ENCODE assay signal across 22 cellular contexts in genomic region chr19:22528956-22529355, GRCh38.
A peak's percentile ranks its signal among the peaks of the same experiment; 100 is the strongest.
DNase-seq lines count a peak whose midpoint lies in the region; ATAC-seq, FAIRE-seq and TF ChIP-seq lines count a peak whose summit lies in the region.
"Had no signal": no experiment of that assay in that cellular context is flagged by ENCODE, and none has a peak within 500 bp of the region (broad histone marks: within the 10 kb centered on the region; RNA-seq: fewer than 3 reads in every experiment).

No MANE protein-coding gene starts in this region.

- no peak for ATAC-seq in Right ventricle myocardium inferior
- ATAC-seq in pancreas, result peak in 2 of 4 donors; percentile 5 to 7
- ATAC-seq in activated CD8-positive, alpha-beta T cell treated with anti-CD3 and anti-CD28 coated beads for 36 hours, result no peak
- ATAC-seq: GM23338, HCT116 had no signal

- TF ChIP-seq POLR2A in esophagus muscularis mucosa (IDR thresholded peaks at IDR 0.05; ENCODE audit: low read depth), result no peak

- TF ChIP-seq CTCF in left ventricle myocardium inferior (IDR thresholded peaks at IDR 0.05; ENCODE audit: borderline replicate concordance), result no peak
- TF ChIP-seq CTCF in esophagus muscularis mucosa (IDR thresholded peaks at IDR 0.05), result no peak
- TF ChIP-seq CTCF in pancreas (IDR thresholded peaks at IDR 0.05), result no peak
- TF ChIP-seq CTCF in activated CD8-positive, alpha-beta T cell treated with anti-CD3 and anti-CD28 coated beads for 36 hours (IDR thresholded peaks at IDR 0.05), result no peak

- H3K27ac ChIP-seq in left ventricle myocardium inferior (replicated peaks) (peak overlapping the region; percentile 50), esophagus muscularis mucosa (replicated peaks in 1 of 4) (peak overlapping the region in 1 of 4 donors; percentile 13), pancreas (peak overlapping the region; percentile 17 to 90 (median 85))
- H3K27ac ChIP-seq: 22Rv1; BLaER1 treated with 17β-estradiol and CSF1 and Interleukin-3, amounts not matched to agents 10 nM and 100 nM had no signal

- no peaks in the 10 kb centered on the region for H3K4me1 ChIP-seq in left ventricle myocardium inferior
- peaks cover 0 to 21% (median 8%) of the 10 kb centered on the region in 4 donors for H3K4me1 ChIP-seq in esophagus muscularis mucosa
- peaks cover 0 to 6% (median 0%) of the 10 kb centered on the region in 3 donors for H3K4me1 ChIP-seq in pancreas
- H3K4me1 ChIP-seq: BLaER1 treated with 17β-estradiol and CSF1 and Interleukin-3, amounts not matched to agents 10 nM and 100 nM had no signal

- intact Hi-C loops in left ventricle myocardium inferior (cut with micrococcal nuclease) (no loop called here), Right ventricle myocardium inferior (cut with DNase I) (no loop called here), esophagus muscularis mucosa (cut with DNase I) (no loop called here), pancreas (cut with DNase I) (no loop called here)
- intact Hi-C loops in activated CD8-positive, alpha-beta T cell treated with anti-CD3 and anti-CD28 coated beads for 36 hours (cut with micrococcal nuclease), result no loop called here

- DNase-seq in left ventricle myocardium inferior (no peak), Right ventricle myocardium inferior (ENCODE audit: missing footprints) (no peak), esophagus muscularis mucosa (ENCODE audit: extremely low spot score) (peak; percentile 74), pancreas (peak in 2 of 6 donors; percentile 17 to 37), SK-N-DZ (ENCODE audit: low spot score) (no peak), ureter (ENCODE audit: low spot score) (no peak)
- no peak for DNase-seq in activated CD8-positive, alpha-beta T cell treated with anti-CD3 and anti-CD28 coated beads for 36 hours
- DNase-seq: CD4-positive, alpha-beta T cell; CD8-positive, alpha-beta memory T cell; DMS53; DMS79 treated with DMSO at 0.1 percent for 48 hours; GF-D8; H9 had no signal

- H3K4me3 ChIP-seq in left ventricle myocardium inferior (peak overlapping the region; percentile 58), esophagus muscularis mucosa (no peak overlapping the region), pancreas (peak overlapping the region in 2 of 4 donors; percentile 48 to 62)
- H3K4me3 ChIP-seq: BLaER1 treated with 17β-estradiol and CSF1 and Interleukin-3, amounts not matched to agents 10 nM and 100 nM; GM23338 had no signal

- H3K9me3 ChIP-seq in left ventricle myocardium inferior (replicated peaks), result no peaks in the 10 kb centered on the region
- peaks cover 0 to 4% (median 0%) of the 10 kb centered on the region in 4 donors for H3K9me3 ChIP-seq in esophagus muscularis mucosa
- H3K9me3 ChIP-seq in pancreas, result no peaks in the 10 kb centered on the region

- TF ChIP-seq EP300 in esophagus muscularis mucosa (IDR thresholded peaks at IDR 0.05), result no peak

- no peak overlapping the region for H3K4me3 Mint-ChIP-seq in activated CD8-positive, alpha-beta T cell treated with anti-CD3 and anti-CD28 coated beads for 36 hours
- H3K4me3 Mint-ChIP-seq: B cell; CD4-positive, alpha-beta T cell; CD8-positive, alpha-beta memory T cell; GM23338; H9 had no signal

- peaks cover 6% of the 10 kb centered on the region for H3K27me3 Mint-ChIP-seq in activated CD8-positive, alpha-beta T cell treated with anti-CD3 and anti-CD28 coated beads for 36 hours
- H3K27me3 Mint-ChIP-seq: B cell; CD4-positive, alpha-beta T cell had no signal

- peaks cover 58% of the 10 kb centered on the region for H3K27me3 ChIP-seq in left ventricle myocardium inferior (ENCODE audit: low read depth)
- H3K27me3 ChIP-seq in esophagus muscularis mucosa, result peaks cover 0 to 18% (median 0%) of the 10 kb centered on the region in 4 donors
- H3K27me3 ChIP-seq in pancreas, result no peaks in the 10 kb centered on the region
- H3K27me3 ChIP-seq: BLaER1 treated with 17β-estradiol and CSF1 and Interleukin-3, amounts not matched to agents 10 nM and 100 nM had no signal

- FAIRE-seq in pancreas (lab: Jason Lieb, UNC), result no peak
- FAIRE-seq: A204.1, GM12891, GM18507 had no signal

- POLR2A ChIA-PET in activated CD8-positive, alpha-beta T cell treated with anti-CD3 and anti-CD28 coated beads for 36 hours (lab: Charles Lee), result no interaction called here

- CTCF ChIA-PET in activated CD8-positive, alpha-beta T cell treated with anti-CD3 and anti-CD28 coated beads for 36 hours (lab: Charles Lee), result no interaction called here

- H3K36me3 ChIP-seq in left ventricle myocardium inferior, result no peaks in the 10 kb centered on the region
- H3K36me3 ChIP-seq in esophagus muscularis mucosa, result no peaks in the 10 kb centered on the region
- H3K36me3 ChIP-seq in pancreas, result no peaks in the 10 kb centered on the region
- H3K36me3 ChIP-seq: BLaER1 treated with 17β-estradiol and CSF1 and Interleukin-3, amounts not matched to agents 10 nM and 100 nM had no signal

- peaks cover 20% of the 10 kb centered on the region for H3K9me3 Mint-ChIP-seq in activated CD8-positive, alpha-beta T cell treated with anti-CD3 and anti-CD28 coated beads for 36 hours

- H3K4me1 Mint-ChIP-seq in activated CD8-positive, alpha-beta T cell treated with anti-CD3 and anti-CD28 coated beads for 36 hours (ENCODE audit: low read depth), result no peaks in the 10 kb centered on the region
- H3K4me1 Mint-ChIP-seq: B cell; CD14-positive monocyte; CD8-positive, alpha-beta memory T cell; GM23338; H9 had no signal

- H3K27ac Mint-ChIP-seq in activated CD8-positive, alpha-beta T cell treated with anti-CD3 and anti-CD28 coated beads for 36 hours, result no peak overlapping the region
- H3K27ac Mint-ChIP-seq: B cell; CD14-positive monocyte; CD4-positive, alpha-beta T cell; CD8-positive, alpha-beta memory T cell; GM23338; H9 had no signal

- WGBS in esophagus muscularis mucosa, result 64% methylated on average over 5 of the region's 8 CpGs
- 15 to 64% methylated on average over 8 of the region's 8 CpGs for WGBS in pancreas, 2 donors

- no peaks in the 10 kb centered on the region for H3K36me3 Mint-ChIP-seq in activated CD8-positive, alpha-beta T cell treated with anti-CD3 and anti-CD28 coated beads for 36 hours (ENCODE audit: low read depth)
